Comparison of ENCODE assay signal across 29 cellular contexts in genomic region chr18:49704334-49704733, GRCh38.
A peak's percentile ranks its signal among the peaks of the same experiment; 100 is the strongest.
DNase-seq lines count a peak whose midpoint lies in the region; ATAC-seq and TF ChIP-seq lines count a peak whose summit lies in the region.
"Had no signal": no experiment of that assay in that cellular context is flagged by ENCODE, and none has a peak within 500 bp of the region (broad histone marks: within the 10 kb centered on the region; RNA-seq: fewer than 3 reads in every experiment).

No MANE protein-coding gene starts in this region.

- H3K27me3 ChIP-seq in right atrium auricular region = no peaks in the 10 kb centered on the region
- no peaks in the 10 kb centered on the region for H3K27me3 ChIP-seq in upper lobe of right lung
- H3K27me3 ChIP-seq: BE2C, esophagus squamous epithelium, Peyer's patch, SJCRH30, suprapubic skin, uterus had no signal

- intact Hi-C loops in left ventricle myocardium superior (cut with micrococcal nuclease) (no loop called here), upper lobe of right lung (cut with DNase I) (no loop called here)

- no peak overlapping the region for H3K4me3 ChIP-seq in right atrium auricular region
- H3K4me3 ChIP-seq in upper lobe of right lung = no peak overlapping the region
- H3K4me3 ChIP-seq: coronary artery, esophagus squamous epithelium, Peyer's patch, SJCRH30, spleen, suprapubic skin, uterus had no signal

- H3K9me3 ChIP-seq in right atrium auricular region (no peaks in the 10 kb centered on the region), upper lobe of right lung (no peaks in the 10 kb centered on the region)
- H3K9me3 ChIP-seq: BE2C, esophagus squamous epithelium, Peyer's patch, spleen, suprapubic skin, uterus had no signal

- H3K27ac ChIP-seq in right atrium auricular region = no peak overlapping the region
- H3K27ac ChIP-seq in VCaP = peak overlapping the region; percentile 47
- no peak overlapping the region for H3K27ac ChIP-seq in upper lobe of right lung
- H3K27ac ChIP-seq: coronary artery, esophagus squamous epithelium, Peyer's patch, SJCRH30, spleen, suprapubic skin, uterus had no signal

- ATAC-seq in left ventricle myocardium superior = peak; percentile 37
- peak; percentile 39 for ATAC-seq in left lobe of liver
- ATAC-seq in upper lobe of right lung = peak; percentile 91
- no peak for ATAC-seq in HG03095 (IDR thresholded peaks at IDR 0.05; ENCODE audit: unreplicated experiment)
- ATAC-seq in GM21515 (IDR thresholded peaks at IDR 0.05; ENCODE audit: unreplicated experiment) = no peak
- ATAC-seq: HepG2; stimulated activated naive B cell treated with anti-CD40 and anti-IgM and Interleukin-4, amounts not matched to agents 10 μg/mL and 1 μg/mL and 100 μg/mL, for 72 hours had no signal

- TF ChIP-seq CTCF in right atrium auricular region (IDR thresholded peaks at IDR 0.05) (no peak), VCaP (conservative IDR thresholded peaks at IDR 0.05) (no peak), upper lobe of right lung (IDR thresholded peaks at IDR 0.05) (no peak)

- no peak for DNase-seq in left ventricle myocardium superior
- DNase-seq in right atrium auricular region (ENCODE audit: low spot score) = no peak
- DNase-seq in left lobe of liver (ENCODE audit: low spot score) = no peak
- peak; percentile 73 for DNase-seq in upper lobe of right lung
- no peak for DNase-seq in NCI-H1417 treated with DMSO at 0.1 percent for 48 hours (lab: John Stamatoyannopoulos, UW)
- DNase-seq: activated CD4-positive, alpha-beta T cell treated with anti-CD3 and anti-CD28 coated beads for 4 hours; activated naive CD4-positive, alpha-beta T cell treated with anti-CD3 and anti-CD28 coated beads for 36 hours; activated T-cell treated with anti-CD3 and anti-CD28 coated beads, Interleukin-2, amount 50 U/mL, for 48 hours; amniotic stem cell; BE2C; esophagus squamous epithelium; GF-D8; H7; naive B cell; NCI-H1048; NCI-H2081; NCI-H510A treated with DMSO at 0.1 percent for 48 hours; Peyer's patch; SJCRH30; spleen; stimulated activated CD4-positive, alpha-beta T cell treated with anti-CD3 and anti-CD28 coated beads, Interleukin-4, amount 100 ng/mL, for 1 hour; stimulated activated naive B cell treated with anti-CD40 and anti-IgM and Interleukin-4, amounts not matched to agents 10 μg/mL and 1 μg/mL and 100 μg/mL, for 72 hours; uterus had no signal

- H3K36me3 ChIP-seq in right atrium auricular region (no peaks in the 10 kb centered on the region), upper lobe of right lung (no peaks in the 10 kb centered on the region)
- H3K36me3 ChIP-seq: BE2C, esophagus squamous epithelium, Peyer's patch, SJCRH30, spleen, suprapubic skin, uterus had no signal

- H3K4me1 ChIP-seq in right atrium auricular region = no peaks in the 10 kb centered on the region
- peaks cover 4% of the 10 kb centered on the region for H3K4me1 ChIP-seq in upper lobe of right lung
- H3K4me1 ChIP-seq: BE2C, Peyer's patch, spleen, uterus had no signal

Comparison
In these comparisons a context has a peak if more than half of its experiments do, and no peak if none do; other contexts are left out.
1. ATAC-seq: peak in left ventricle myocardium superior (single experiment), left lobe of liver (single experiment) and upper lobe of right lung (single experiment); none in HG03095 (single experiment) and GM21515 (single experiment).